24 cellular contexts compared by ENCODE assay signal in the genomic region with DNA sequence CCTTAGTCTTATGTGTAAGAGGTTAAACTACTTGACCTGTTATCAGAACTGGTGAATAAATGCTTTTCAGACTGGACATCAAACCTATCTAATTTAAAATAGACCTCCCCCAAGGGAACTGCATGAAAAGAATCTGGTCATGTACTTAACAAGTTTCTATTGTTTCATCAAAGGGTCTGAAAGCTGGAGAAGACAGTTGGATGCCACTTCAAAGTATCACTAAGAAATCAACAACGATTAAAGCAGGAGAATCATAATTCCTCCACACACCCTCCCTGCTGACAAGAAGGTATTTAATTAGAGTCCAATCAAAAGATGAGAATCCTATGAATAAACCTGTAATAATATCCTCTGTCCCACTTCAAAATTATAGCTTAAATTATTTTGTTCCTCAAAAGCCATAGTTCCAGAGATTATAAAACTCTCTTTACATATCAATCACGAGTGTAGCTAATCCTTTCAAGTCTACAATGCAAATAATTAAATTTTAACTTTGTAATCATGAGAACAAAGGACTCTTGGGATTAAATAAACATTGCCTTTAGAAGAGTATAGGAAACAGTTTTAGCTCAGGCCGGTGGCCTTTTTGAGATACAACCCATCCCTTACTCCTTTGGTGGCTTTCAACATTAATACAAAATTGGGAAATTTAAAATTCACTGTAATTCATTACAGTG.
"Had no signal": no experiment of that assay in that cellular context is flagged by ENCODE, and none has a peak within 500 bp of the region (broad histone marks: within the 10 kb centered on the region; RNA-seq: fewer than 3 reads in every experiment).

No MANE protein-coding gene starts in this region.

- H3K36me3 ChIP-seq: brain microvascular endothelial cell, esophagus squamous epithelium, gastrocnemius medialis, left ventricle myocardium inferior, ovary, prostate gland, spleen had no signal

- H3K36me3 Mint-ChIP-seq: mesothelial cell of epicardium had no signal

- H3K27me3 Mint-ChIP-seq: activated CD4-positive, alpha-beta memory T cell treated with anti-CD3 and anti-CD28 coated beads, Interleukin-2, amount 10 ng/mL, durations not matched to agents 7 days and 5 days; activated CD4-positive, alpha-beta T cell treated with anti-CD3 and anti-CD28 coated beads, Interleukin-2, amount 10 ng/mL, durations not matched to agents 24 days and 14 days; activated naive CD8-positive, alpha-beta T cell treated with anti-CD3 and anti-CD28 coated beads, Interleukin-2, amount 50 U/mL, for 24 hours; naive thymus-derived CD8-positive, alpha-beta T cell had no signal

- H3K27me3 ChIP-seq: brain microvascular endothelial cell, esophagus squamous epithelium, gastrocnemius medialis, ovary, spleen, testis had no signal

- H3K27ac ChIP-seq: brain microvascular endothelial cell, esophagus squamous epithelium, gastrocnemius medialis, left ventricle myocardium inferior, prostate gland, spleen, testis had no signal

- H3K9me3 ChIP-seq: esophagus squamous epithelium, gastrocnemius medialis, left ventricle myocardium inferior, ovary, prostate gland, spleen, testis had no signal

- H3K9me3 Mint-ChIP-seq: activated CD4-positive, alpha-beta memory T cell treated with anti-CD3 and anti-CD28 coated beads, Interleukin-2, amount 10 ng/mL, durations not matched to agents 7 days and 5 days; activated CD4-positive, alpha-beta T cell treated with anti-CD3 and anti-CD28 coated beads, Interleukin-2, amount 10 ng/mL, durations not matched to agents 24 days and 14 days; activated naive CD8-positive, alpha-beta T cell treated with anti-CD3 and anti-CD28 coated beads, Interleukin-2, amount 50 U/mL, for 24 hours; activated T-helper 1 cell treated with anti-CD3 and anti-CD28 coated beads, Interleukin-12 subunit alpha, Interleukin-12 subunit beta, Interleukin-2, Interleukin-4 antibody, amounts not matched to agents 30 ng/mL and 10 ng/mL and 1 ng/mL, durations not matched to agents 14 hours and 24 hours and 36 hours; mesothelial cell of epicardium had no signal

- DNase-seq: activated CD4-positive, alpha-beta memory T cell treated with anti-CD3 and anti-CD28 coated beads, Interleukin-2, amount 10 ng/mL, durations not matched to agents 7 days and 5 days; activated CD4-positive, alpha-beta T cell treated with anti-CD3 and anti-CD28 coated beads, Interleukin-2, amount 10 ng/mL, durations not matched to agents 24 days and 14 days; activated gamma-delta T cell; activated naive CD4-positive, alpha-beta T cell treated with anti-CD3 and anti-CD28 coated beads, Interleukin-2, amount 50 U/mL, for 16 hours; activated naive CD8-positive, alpha-beta T cell treated with anti-CD3 and anti-CD28 coated beads, Interleukin-2, amount 50 U/mL, for 24 hours; aorta; brain microvascular endothelial cell; caudate nucleus; dermis blood vessel endothelial cell; esophagus squamous epithelium; gastrocnemius medialis; hippocampal formation; kidney glomerular epithelial cell; left ventricle myocardium inferior; naive thymus-derived CD8-positive, alpha-beta T cell; ovary; spleen; stimulated activated CD4-positive, alpha-beta T cell treated with anti-CD3 and anti-CD28 coated beads, Interleukin-4, amount 100 ng/mL, for 1 hour; stimulated activated naive CD4-positive, alpha-beta T cell; testis; trophoblast cell had no signal

- H3K4me1 ChIP-seq: gastrocnemius medialis, prostate gland had no signal

- ATAC-seq: activated naive CD8-positive, alpha-beta T cell treated with anti-CD3 and anti-CD28 coated beads, Interleukin-2, amount 50 U/mL, for 24 hours; gastrocnemius medialis; naive thymus-derived CD8-positive, alpha-beta T cell had no signal

- H3K4me3 ChIP-seq: esophagus squamous epithelium, gastrocnemius medialis, left ventricle myocardium inferior, ovary, prostate gland, spleen, testis had no signal

- H3K4me3 Mint-ChIP-seq: activated CD4-positive, alpha-beta memory T cell treated with anti-CD3 and anti-CD28 coated beads, Interleukin-2, amount 10 ng/mL, durations not matched to agents 7 days and 5 days; activated CD4-positive, alpha-beta T cell treated with anti-CD3 and anti-CD28 coated beads, Interleukin-2, amount 10 ng/mL, durations not matched to agents 24 days and 14 days; activated naive CD8-positive, alpha-beta T cell treated with anti-CD3 and anti-CD28 coated beads, Interleukin-2, amount 50 U/mL, for 24 hours; activated T-helper 1 cell treated with anti-CD3 and anti-CD28 coated beads, Interleukin-12 subunit alpha, Interleukin-12 subunit beta, Interleukin-2, Interleukin-4 antibody, amounts not matched to agents 30 ng/mL and 10 ng/mL and 1 ng/mL, durations not matched to agents 14 hours and 24 hours and 36 hours; mesothelial cell of epicardium had no signal

- H3K27ac Mint-ChIP-seq: activated CD4-positive, alpha-beta memory T cell treated with anti-CD3 and anti-CD28 coated beads, Interleukin-2, amount 10 ng/mL, durations not matched to agents 7 days and 5 days; activated CD4-positive, alpha-beta T cell treated with anti-CD3 and anti-CD28 coated beads, Interleukin-2, amount 10 ng/mL, durations not matched to agents 24 days and 14 days; activated T-helper 1 cell treated with anti-CD3 and anti-CD28 coated beads, Interleukin-12 subunit alpha, Interleukin-12 subunit beta, Interleukin-2, Interleukin-4 antibody, amounts not matched to agents 30 ng/mL and 10 ng/mL and 1 ng/mL, durations not matched to agents 14 hours and 24 hours and 36 hours; mesothelial cell of epicardium had no signal
